17 cellular contexts compared by ENCODE assay signal in genomic region chr2:11079131-11079824, GRCh38.
DNase-seq lines count a peak whose midpoint lies in the region; ATAC-seq lines count a peak whose summit lies in the region.
"Had no signal": no experiment of that assay in that cellular context is flagged by ENCODE, and none has a peak within 500 bp of the region (broad histone marks: within the 10 kb centered on the region; RNA-seq: fewer than 3 reads in every experiment).

No MANE protein-coding gene starts in this region.

- peak; percentile 61 for DNase-seq in COR-L47 (lab: John Stamatoyannopoulos, UW)
- DNase-seq in NCI-H1694 (lab: John Stamatoyannopoulos, UW) = peak; percentile 66
- peak; percentile 20 for DNase-seq in SW480 (ENCODE audit: low spot score)
- DNase-seq in mesenteric fat pad (ENCODE audit: low spot score) = peak; percentile 53
- no peak for DNase-seq in C1 segment of cervical spinal cord (lab: John Stamatoyannopoulos, UW)
- DNase-seq: ACHN; activated CD4-positive, alpha-beta T cell treated with anti-CD3 and anti-CD28 coated beads for 36 hours; Caco-2; glutamatergic neuron; H9; Karpas-422; NCI-H345; stimulated activated CD4-positive, alpha-beta T cell treated with anti-CD3 and anti-CD28 coated beads, Interleukin-1b, Interleukin-23, amount 100 ng/mL, for 48 hours; T-helper 17 cell had no signal

- no peak for ATAC-seq in HG02798 (IDR thresholded peaks at IDR 0.05; ENCODE audit: poor library complexity, unreplicated experiment)
- no peak for ATAC-seq in GM18907 (IDR thresholded peaks at IDR 0.05; ENCODE audit: unreplicated experiment)
- ATAC-seq: activated CD4-positive, alpha-beta T cell treated with anti-CD3 and anti-CD28 coated beads for 36 hours; GM12878; T-helper 17 cell had no signal

Comparison
In these comparisons a context has a peak if more than half of its experiments do, and no peak if none do; other contexts are left out.
1. DNase-seq: peak in COR-L47 (single experiment), NCI-H1694 (single experiment), SW480 (single experiment) and mesenteric fat pad (single experiment); none in C1 segment of cervical spinal cord (0 of 14).